In the genomic region with DNA sequence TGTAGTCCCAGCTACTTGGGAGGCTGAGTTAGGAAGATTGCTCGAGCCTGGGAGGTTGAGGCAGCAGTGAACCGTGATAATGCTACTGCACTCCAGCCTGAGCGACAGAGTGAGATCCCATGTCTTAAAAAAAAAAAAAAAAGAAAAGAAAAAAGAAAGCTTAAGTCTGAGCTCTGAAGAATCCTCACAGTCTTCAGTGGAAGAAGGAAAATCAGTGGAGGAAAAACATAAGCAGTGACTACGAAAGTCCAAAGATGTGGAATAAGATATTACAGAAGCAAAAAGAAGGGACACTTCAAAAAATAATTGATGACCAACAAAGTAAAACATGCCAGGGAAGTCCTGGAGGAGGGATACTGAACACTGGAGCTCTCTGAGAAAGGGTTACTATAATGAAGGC, we compare ENCODE assay signal across 17 cellular contexts. TPM values are rescaled to one million over a fixed set of nuclear protein-coding genes. Genes with fewer than 3 reads are reported as not detected.
DNase-seq lines count a peak whose midpoint lies in the region; TF ChIP-seq lines count a peak whose summit lies in the region.
"Had no signal": no experiment of that assay in that cellular context is flagged by ENCODE, and none has a peak within 500 bp of the region (broad histone marks: within the 10 kb centered on the region; RNA-seq: fewer than 3 reads in every experiment).

No MANE protein-coding gene starts in this region.

- no peaks in the 10 kb centered on the region for H3K9me3 Mint-ChIP-seq in Calu3 (ENCODE audit: low read depth, unreplicated experiment)
- H3K9me3 Mint-ChIP-seq in endothelial cell (ENCODE audit: unreplicated experiment): no peaks in the 10 kb centered on the region
- H3K9me3 Mint-ChIP-seq: HFFc6 had no signal

- H3K27ac ChIP-seq in SK-N-MC: peak overlapping the region; percentile 56; the same call in 1 of the 2 replicates
- H3K27ac ChIP-seq: BLaER1 treated with 17β-estradiol and CSF1 and Interleukin-3, amounts not matched to agents 10 nM and 100 nM had no signal

- H3K36me3 ChIP-seq in SK-N-MC (ENCODE audit: insufficient read depth, low read length) (peaks cover 13% of the 10 kb centered on the region), MG63 (peaks cover 18% of the 10 kb centered on the region)

- H3K4me1 Mint-ChIP-seq in Calu3 (ENCODE audit: low read depth, unreplicated experiment) (peaks cover 13% of the 10 kb centered on the region), endothelial cell (ENCODE audit: unreplicated experiment) (peaks cover 32% of the 10 kb centered on the region)

- CTCF ChIA-PET in Calu3 (lab: Charles Lee): no interaction called here

- H3K4me3 ChIP-seq in SK-N-MC: no peak overlapping the region
- no peak overlapping the region for H3K4me3 ChIP-seq in MG63
- H3K4me3 ChIP-seq: BLaER1 treated with 17β-estradiol and CSF1 and Interleukin-3, amounts not matched to agents 10 nM and 100 nM had no signal

- H3K9me3 ChIP-seq in SK-N-MC (ENCODE audit: low read depth, low read length) (no peaks in the 10 kb centered on the region), MG63 (no peaks in the 10 kb centered on the region)

- H3K9ac ChIP-seq in SK-N-MC (ENCODE audit: insufficient read length): no peak overlapping the region
- H3K9ac ChIP-seq: BLaER1 treated with 17β-estradiol and CSF1 and Interleukin-3, amounts not matched to agents 10 nM and 100 nM had no signal

- no TSS peak for BruUV-seq in Calu3 (replicated peaks; lab: Mats Ljungman, UMichigan)

- no peak overlapping the region for H3K4me3 Mint-ChIP-seq in Calu3 (ENCODE audit: low read depth, unreplicated experiment)
- peak overlapping the region; percentile 9 for H3K4me3 Mint-ChIP-seq in endothelial cell (ENCODE audit: unreplicated experiment)
- H3K4me3 Mint-ChIP-seq: HFFc6 had no signal

- peak overlapping the region; percentile 9 for H3K27ac Mint-ChIP-seq in Calu3 (ENCODE audit: unreplicated experiment)
- no peak overlapping the region for H3K27ac Mint-ChIP-seq in endothelial cell (ENCODE audit: unreplicated experiment)
- H3K27ac Mint-ChIP-seq: HFFc6 had no signal

- intact Hi-C loops in Calu3 (cut with micrococcal nuclease; ENCODE audit: unreplicated experiment) (no loop called here), posterior vena cava (cut with DNase I) (no loop called here)

- H3K36me3 Mint-ChIP-seq in Calu3 (ENCODE audit: insufficient read depth, unreplicated experiment): peaks cover 26% of the 10 kb centered on the region
- peaks cover 9% of the 10 kb centered on the region for H3K36me3 Mint-ChIP-seq in endothelial cell (ENCODE audit: low read depth, unreplicated experiment)

- DNase-seq in Calu3: no peak
- DNase-seq in SK-N-MC (ENCODE audit: low read depth, low spot score): no peak
- DNase-seq in endothelial cell (ENCODE audit: low spot score): no peak
- peak; percentile 12 for DNase-seq in posterior vena cava (ENCODE audit: low spot score)
- no peak for DNase-seq in SIG-M5 (lab: John Stamatoyannopoulos, UW)
- DNase-seq in activated effector memory CD4-positive, alpha-beta T cell treated with anti-CD3 and anti-CD28 coated beads, Interleukin-2, amount 50 U/mL, for 16 hours: no peak
- no peak for DNase-seq in MG63
- DNase-seq: ACHN; CD4-positive, CD25-positive, alpha-beta regulatory T cell; DMS153; DMS79 treated with DMSO at 0.1 percent for 48 hours; EL; HCEC 1CT; HFFc6 had no signal

- no peak for TF ChIP-seq CTCF in Calu3 (IDR thresholded peaks at IDR 0.05; ENCODE audit: unreplicated experiment)
- no peak for TF ChIP-seq CTCF in endothelial cell (IDR thresholded peaks at IDR 0.05; ENCODE audit: unreplicated experiment)

- H3K27me3 Mint-ChIP-seq in Calu3 (ENCODE audit: unreplicated experiment) (peaks cover 63% of the 10 kb centered on the region), endothelial cell (ENCODE audit: unreplicated experiment) (peaks cover 30% of the 10 kb centered on the region)

- no peaks in the 10 kb centered on the region for H3K27me3 ChIP-seq in MG63

RNA-seq across cellular contexts. Expression of a gene that starts 2.8 kb away (rescaled TPM):
- total RNA-seq in Calu3 (2022): 25.9 TPM in 2 replicates
- total RNA-seq in endothelial cell (ENCODE audit: unreplicated experiment): 13.5 TPM
- 10 to 100 TPM; 21.6 to 23.6 TPM for total RNA-seq in posterior vena cava
- total RNA-seq in MG63 (2014; rRNA removed; shearing (Covaris generic); ENCODE audit: low replicate concordance): 23.9 and 24.4 TPM in 2 replicates

RNA-seq across cellular contexts. Expression of a gene that starts 4.0 kb away (rescaled TPM):
- not detected in 2 replicates for total RNA-seq in Calu3 (2022)
- total RNA-seq in endothelial cell (ENCODE audit: unreplicated experiment): not detected
- not detected for total RNA-seq in posterior vena cava
- 0.07 and 1.2 TPM in 2 replicates for total RNA-seq in MG63 (2014; rRNA removed; shearing (Covaris generic); ENCODE audit: low replicate concordance)
- total RNA-seq: CD4-positive, CD25-positive, alpha-beta regulatory T cell had no signal

RNA-seq across cellular contexts. Expression of a gene that starts 10.9 kb away (rescaled TPM):
- 3.0 and 3.5 TPM in 2 replicates for total RNA-seq in Calu3 (2022)
- not detected for total RNA-seq in endothelial cell (ENCODE audit: unreplicated experiment)
- total RNA-seq in posterior vena cava: 1 to 10 TPM in 1 of 2 donors, not detected in 1; 1.5 TPM
- total RNA-seq in MG63 (2014; rRNA removed; shearing (Covaris generic); ENCODE audit: low replicate concordance): 0.95 and 1.2 TPM in 2 replicates
- total RNA-seq: CD4-positive, CD25-positive, alpha-beta regulatory T cell; H1 had no signal

RNA-seq across cellular contexts. Expression of a gene that starts 15.8 kb away (rescaled TPM):
- 0.14 TPM in 1 of 2 replicates, not detected in the other for total RNA-seq in Calu3 (2022)
- total RNA-seq in endothelial cell (ENCODE audit: unreplicated experiment): 3.5 TPM
- total RNA-seq in posterior vena cava: not detected
- not detected in 2 replicates for total RNA-seq in MG63 (2014; rRNA removed; shearing (Covaris generic); ENCODE audit: low replicate concordance)
- total RNA-seq: A172 had no signal

RNA-seq across cellular contexts. Expression of a gene that starts 19.2 kb away (rescaled TPM):
- 145 and 153 TPM in 2 replicates for total RNA-seq in Calu3 (2022)
- 117 TPM for total RNA-seq in endothelial cell (ENCODE audit: unreplicated experiment)
- 10 to 100 TPM; 64.4 to 67.0 TPM for total RNA-seq in posterior vena cava
- total RNA-seq in MG63 (2014; rRNA removed; shearing (Covaris generic); ENCODE audit: low replicate concordance): 70.0 and 143 TPM in 2 replicates
